40 cellular contexts compared by ENCODE assay signal in the genomic region with DNA sequence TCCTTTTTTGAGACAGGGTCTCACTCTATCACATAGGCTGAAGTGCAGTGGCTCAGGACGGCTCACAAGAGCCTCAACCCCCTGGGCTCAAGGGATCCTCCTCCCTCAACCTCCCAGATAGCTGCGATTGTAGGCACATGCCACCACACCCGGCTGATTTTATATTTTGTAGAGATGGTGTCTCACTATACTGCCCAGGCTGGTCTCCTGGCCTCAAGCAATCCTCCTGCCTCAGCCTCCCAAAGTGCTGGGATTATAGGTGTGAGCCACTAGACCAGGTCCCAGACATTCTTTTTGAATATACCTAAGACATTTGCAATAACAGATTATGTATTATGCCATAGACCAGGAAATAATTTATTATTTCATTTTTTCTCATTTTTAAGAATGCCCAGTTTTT.
"Had no signal": no experiment of that assay in that cellular context is flagged by ENCODE, and none has a peak within 500 bp of the region (broad histone marks: within the 10 kb centered on the region; RNA-seq: fewer than 3 reads in every experiment).

No MANE protein-coding gene starts in this region.

- H3K27me3 ChIP-seq: adrenal gland, ascending aorta, body of pancreas, brain microvascular endothelial cell, breast epithelium, cardiac muscle cell had no signal

- H3K27me3 Mint-ChIP-seq: activated naive CD4-positive, alpha-beta T cell treated with anti-CD3 and anti-CD28 coated beads, Interleukin-2, amount 10 ng/mL, durations not matched to agents 7 days and 5 days; activated naive CD8-positive, alpha-beta T cell; activated naive CD8-positive, alpha-beta T cell treated with anti-CD3 and anti-CD28 coated beads for 36 hours; activated T-cell treated with anti-CD3 and anti-CD28 coated beads, Interleukin-2, amount 50 U/mL, for 24 hours had no signal

- H3K9me3 ChIP-seq: adrenal gland, ascending aorta, body of pancreas, breast epithelium had no signal

- H3K9me3 Mint-ChIP-seq: activated naive CD4-positive, alpha-beta T cell treated with anti-CD3 and anti-CD28 coated beads for 36 hours; activated naive CD4-positive, alpha-beta T cell treated with anti-CD3 and anti-CD28 coated beads, Interleukin-2, amount 50 U/mL, for 24 hours; activated naive CD8-positive, alpha-beta T cell treated with anti-CD3 and anti-CD28 coated beads for 36 hours; activated naive CD8-positive, alpha-beta T cell treated with anti-CD3 and anti-CD28 coated beads, Interleukin-2, amount 50 U/mL, for 24 hours; activated T-cell treated with anti-CD3 and anti-CD28 coated beads, Interleukin-2, amount 50 U/mL, for 24 hours; activated T-cell treated with anti-CD3 and anti-CD28 coated beads, Interleukin-2, amount 50 U/mL, for 4 hours; brain; central memory CD8-positive, alpha-beta T cell had no signal

- FAIRE-seq: astrocyte, bronchial epithelial cell had no signal

- H3K4me1 ChIP-seq: adrenal gland, ascending aorta, body of pancreas, breast epithelium had no signal

- H3K36me3 Mint-ChIP-seq: activated naive CD4-positive, alpha-beta T cell treated with anti-CD3 and anti-CD28 coated beads, Interleukin-2, amount 10 ng/mL, durations not matched to agents 7 days and 5 days; activated naive CD4-positive, alpha-beta T cell treated with anti-CD3 and anti-CD28 coated beads, Interleukin-2, amount 50 U/mL, for 24 hours; activated naive CD8-positive, alpha-beta T cell; activated naive CD8-positive, alpha-beta T cell treated with anti-CD3 and anti-CD28 coated beads for 36 hours; activated naive CD8-positive, alpha-beta T cell treated with anti-CD3 and anti-CD28 coated beads, Interleukin-2, amount 10 ng/mL, durations not matched to agents 7 days and 5 days; brain had no signal

- DNase-seq: activated effector memory CD4-positive, alpha-beta T cell treated with anti-CD3 and anti-CD28 coated beads, Interleukin-2, amount 50 U/mL, for 16 hours; activated effector memory CD4-positive, alpha-beta T cell treated with Interleukin-2 at 50 U/mL for 16 hours; activated gamma-delta T cell; activated gamma-delta T cell treated with Interleukin-2 at 50 U/mL for 16 hours; activated naive CD4-positive, alpha-beta T cell; activated naive CD4-positive, alpha-beta T cell treated with anti-CD3 and anti-CD28 coated beads for 36 hours; activated naive CD4-positive, alpha-beta T cell treated with anti-CD3 and anti-CD28 coated beads, Interleukin-2, amount 10 ng/mL, durations not matched to agents 7 days and 5 days; activated naive CD4-positive, alpha-beta T cell treated with anti-CD3 and anti-CD28 coated beads, Interleukin-2, amount 50 U/mL, for 16 hours; activated naive CD4-positive, alpha-beta T cell treated with Interleukin-2 at 50 U/mL for 16 hours; activated naive CD8-positive, alpha-beta T cell treated with anti-CD3 and anti-CD28 coated beads for 36 hours; activated naive CD8-positive, alpha-beta T cell treated with anti-CD3 and anti-CD28 coated beads, Interleukin-2, amount 10 ng/mL, durations not matched to agents 7 days and 5 days; activated naive CD8-positive, alpha-beta T cell treated with anti-CD3 and anti-CD28 coated beads, Interleukin-2, amount 50 U/mL, for 24 hours; activated T-cell treated with anti-CD3 and anti-CD28 coated beads, Interleukin-2, amount 50 U/mL, for 1 hour; activated T-cell treated with anti-CD3 and anti-CD28 coated beads, Interleukin-2, amount 50 U/mL, for 24 hours; activated T-cell treated with anti-CD3 and anti-CD28 coated beads, Interleukin-2, amount 50 U/mL, for 4 hours; activated T-cell treated with anti-CD3 and anti-CD28 coated beads, Interleukin-2, amount 50 U/mL, for 48 hours; activated T-cell treated with anti-CD3 and anti-CD28 coated beads, Interleukin-2, amount 50 U/mL, for 72 hours; adrenal gland; amniotic stem cell; amygdala; anterior cingulate cortex; aorta; body of pancreas; brain microvascular endothelial cell; caudate nucleus; central memory CD4-positive, alpha-beta T cell; cerebellar nuclear complex had no signal

- H3K27ac ChIP-seq: adrenal gland, ascending aorta, body of pancreas, brain microvascular endothelial cell, breast epithelium, cardiac muscle cell had no signal

- H3K4me1 Mint-ChIP-seq: activated naive CD4-positive, alpha-beta T cell treated with anti-CD3 and anti-CD28 coated beads, Interleukin-2, amount 10 ng/mL, durations not matched to agents 7 days and 5 days; activated T-helper 17 cell treated with anti-CD3 and anti-CD28 coated beads, Interleukin-2, amount 50 U/mL, for 72 hours; brain; central memory CD8-positive, alpha-beta T cell had no signal

- H3K36me3 ChIP-seq: adrenal gland, ascending aorta, brain microvascular endothelial cell, breast epithelium, cardiac muscle cell had no signal

- ATAC-seq: activated naive CD4-positive, alpha-beta T cell treated with anti-CD3 and anti-CD28 coated beads, Interleukin-2, amount 50 U/mL, for 72 hours; activated naive CD8-positive, alpha-beta T cell treated with anti-CD3 and anti-CD28 coated beads, Interleukin-2, amount 50 U/mL, for 24 hours; activated T-cell treated with anti-CD3 and anti-CD28 coated beads, Interleukin-2, amount 50 U/mL, for 4 hours; activated T-cell treated with anti-CD3 and anti-CD28 coated beads, Interleukin-2, amount 50 U/mL, for 72 hours; activated T-helper 17 cell treated with anti-CD3 and anti-CD28 coated beads, Interleukin-2, amount 50 U/mL, for 72 hours; body of pancreas had no signal

- H3K27ac Mint-ChIP-seq: activated naive CD4-positive, alpha-beta T cell treated with anti-CD3 and anti-CD28 coated beads for 36 hours; activated naive CD4-positive, alpha-beta T cell treated with anti-CD3 and anti-CD28 coated beads, Interleukin-2, amount 10 ng/mL, durations not matched to agents 7 days and 5 days; activated naive CD4-positive, alpha-beta T cell treated with anti-CD3 and anti-CD28 coated beads, Interleukin-2, amount 50 U/mL, for 24 hours; activated naive CD4-positive, alpha-beta T cell treated with anti-CD3 and anti-CD28 coated beads, Interleukin-2, amount 50 U/mL, for 72 hours; activated naive CD8-positive, alpha-beta T cell; activated naive CD8-positive, alpha-beta T cell treated with anti-CD3 and anti-CD28 coated beads for 36 hours; activated naive CD8-positive, alpha-beta T cell treated with anti-CD3 and anti-CD28 coated beads, Interleukin-2, amount 10 ng/mL, durations not matched to agents 7 days and 5 days; activated naive CD8-positive, alpha-beta T cell treated with anti-CD3 and anti-CD28 coated beads, Interleukin-2, amount 50 U/mL, for 24 hours; activated T-cell treated with anti-CD3 and anti-CD28 coated beads, Interleukin-2, amount 50 U/mL, for 24 hours; activated T-cell treated with anti-CD3 and anti-CD28 coated beads, Interleukin-2, amount 50 U/mL, for 72 hours; activated T-helper 1 cell treated with anti-CD3 and anti-CD28 coated beads, Interleukin-12 subunit alpha, Interleukin-12 subunit beta, Interleukin-2, Interleukin-4 antibody, amounts not matched to agents 30 ng/mL and 10 ng/mL and 1 ng/mL, durations not matched to agents 14 hours and 24 hours and 36 hours; activated T-helper 17 cell treated with anti-CD3 and anti-CD28 coated beads, Interleukin-2, amount 50 U/mL, for 72 hours; activated T-helper 2 cell treated with anti-CD3 and anti-CD28 coated beads, Interferon-gamma antibody, Interleukin-2, Interleukin-4, amounts not matched to agents 10 μg/mL and 5 μg/mL and 100 μg/mL, durations not matched to agents 14 hours and 24 hours and 36 hours; brain had no signal

- H3K4me3 ChIP-seq: adrenal gland, ascending aorta, body of pancreas, breast epithelium, cardiac muscle cell had no signal

- H3K4me3 Mint-ChIP-seq: activated naive CD4-positive, alpha-beta T cell treated with anti-CD3 and anti-CD28 coated beads for 36 hours; activated naive CD4-positive, alpha-beta T cell treated with anti-CD3 and anti-CD28 coated beads, Interleukin-2, amount 10 ng/mL, durations not matched to agents 7 days and 5 days; activated naive CD4-positive, alpha-beta T cell treated with anti-CD3 and anti-CD28 coated beads, Interleukin-2, amount 50 U/mL, for 24 hours; activated naive CD8-positive, alpha-beta T cell; activated naive CD8-positive, alpha-beta T cell treated with anti-CD3 and anti-CD28 coated beads for 36 hours; activated naive CD8-positive, alpha-beta T cell treated with anti-CD3 and anti-CD28 coated beads, Interleukin-2, amount 10 ng/mL, durations not matched to agents 7 days and 5 days; activated naive CD8-positive, alpha-beta T cell treated with anti-CD3 and anti-CD28 coated beads, Interleukin-2, amount 50 U/mL, for 24 hours; activated T-cell treated with anti-CD3 and anti-CD28 coated beads, Interleukin-2, amount 50 U/mL, for 24 hours; activated T-cell treated with anti-CD3 and anti-CD28 coated beads, Interleukin-2, amount 50 U/mL, for 4 hours; activated T-cell treated with anti-CD3 and anti-CD28 coated beads, Interleukin-2, amount 50 U/mL, for 72 hours; activated T-helper 1 cell treated with anti-CD3 and anti-CD28 coated beads, Interleukin-12 subunit alpha, Interleukin-12 subunit beta, Interleukin-2, Interleukin-4 antibody, amounts not matched to agents 30 ng/mL and 10 ng/mL and 1 ng/mL, durations not matched to agents 14 hours and 24 hours and 36 hours; activated T-helper 17 cell treated with anti-CD3 and anti-CD28 coated beads, Interleukin-2, amount 50 U/mL, for 72 hours; brain; central memory CD8-positive, alpha-beta T cell had no signal
